In the genomic region with DNA sequence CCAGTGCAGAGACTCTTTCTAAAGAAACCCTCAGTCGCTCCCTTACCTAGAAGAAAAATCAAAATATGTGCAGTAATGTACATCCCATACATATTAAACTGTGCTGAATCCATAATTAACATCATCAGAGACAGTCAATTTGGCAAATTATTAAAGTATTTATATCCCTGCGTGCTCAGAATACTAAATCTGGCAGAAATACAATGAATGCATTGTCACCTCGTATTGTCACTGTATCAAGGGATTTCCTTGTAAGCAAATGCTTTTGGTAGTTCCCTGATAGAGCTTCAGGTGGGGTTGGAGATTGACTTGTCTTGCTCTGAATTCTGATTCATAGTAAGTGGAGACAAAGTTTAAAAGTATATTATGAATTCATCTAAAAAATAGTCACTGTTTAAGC, we compare ENCODE assay signal across 33 cellular contexts.
"Had no signal": no experiment of that assay in that cellular context is flagged by ENCODE, and none has a peak within 500 bp of the region (broad histone marks: within the 10 kb centered on the region; RNA-seq: fewer than 3 reads in every experiment).

No MANE protein-coding gene starts in this region.

- H3K4me1 Mint-ChIP-seq: activated B cell treated with CpG ODN at 0.5 μM for 24 hours; activated CD8-positive, alpha-beta memory T cell treated with anti-CD3 and anti-CD28 coated beads, Interleukin-2, amount 10 ng/mL, durations not matched to agents 7 days and 5 days; activated naive CD4-positive, alpha-beta T cell treated with anti-CD3 and anti-CD28 coated beads, Interleukin-2, amount 10 ng/mL, durations not matched to agents 7 days and 5 days; activated naive CD8-positive, alpha-beta T cell treated with anti-CD3 and anti-CD28 coated beads, Interleukin-2, amount 50 U/mL, for 24 hours; brain had no signal

- H3K4me3 ChIP-seq: MG63 had no signal

- H3K27me3 Mint-ChIP-seq: activated B cell treated with CpG ODN at 0.5 μM for 24 hours; activated CD4-positive, alpha-beta memory T cell treated with anti-CD3 and anti-CD28 coated beads for 36 hours; activated CD8-positive, alpha-beta memory T cell treated with anti-CD3 and anti-CD28 coated beads, Interleukin-2, amount 10 ng/mL, durations not matched to agents 7 days and 5 days; activated naive CD4-positive, alpha-beta T cell treated with anti-CD3 and anti-CD28 coated beads, Interleukin-2, amount 10 ng/mL, durations not matched to agents 7 days and 5 days; activated naive CD8-positive, alpha-beta T cell; activated naive CD8-positive, alpha-beta T cell treated with anti-CD3 and anti-CD28 coated beads, Interleukin-2, amount 50 U/mL, for 24 hours; brain had no signal

- DNase-seq: activated B cell treated with CpG ODN at 0.5 μM for 24 hours; activated CD4-positive, alpha-beta memory T cell treated with anti-CD3 and anti-CD28 coated beads for 36 hours; activated CD4-positive, alpha-beta T cell treated with anti-CD3 and anti-CD28 coated beads for 4 hours; activated CD4-positive, alpha-beta T cell treated with anti-CD3 and anti-CD28 coated beads, Interleukin-2, amount 50 U/mL, for 1 hour; activated CD4-positive, CD25-positive, alpha-beta regulatory T cell treated with anti-CD3 and anti-CD28 coated beads, Interleukin-2, amount 50 U/mL, for 72 hours; activated CD8-positive, alpha-beta memory T cell treated with anti-CD3 and anti-CD28 coated beads for 24 hours; activated CD8-positive, alpha-beta memory T cell treated with anti-CD3 and anti-CD28 coated beads, Interleukin-2, amount 10 ng/mL, durations not matched to agents 7 days and 5 days; activated CD8-positive, alpha-beta memory T cell treated with anti-CD3 and anti-CD28 coated beads, Interleukin-2, amount 50 U/mL, for 48 hours; activated effector memory CD4-positive, alpha-beta T cell treated with Interleukin-2 at 50 U/mL for 16 hours; activated naive CD4-positive, alpha-beta T cell treated with anti-CD3 and anti-CD28 coated beads, Interleukin-2, amount 10 ng/mL, durations not matched to agents 7 days and 5 days; activated naive CD8-positive, alpha-beta T cell treated with anti-CD3 and anti-CD28 coated beads, Interleukin-2, amount 50 U/mL, for 24 hours; activated T-cell treated with anti-CD3 and anti-CD28 coated beads, Interleukin-2, amount 50 U/mL, for 48 hours; anterior cingulate cortex; Kasumi-1; KG1; MG63; NCI-H1092; NCI-H1436 treated with DMSO at 0.1 percent for 48 hours; NCI-H1694 treated with DMSO at 0.1 percent for 48 hours; NCI-H2029; NCI-H2171; NCI-H510A; NCI-H526; NCI-H748 treated with DMSO at 0.1 percent for 48 hours; NK-92 treated with Interleukin-12 subunit alpha and Interleukin-12 subunit beta, amount 100 ng/mL, for 24 hours; Right ventricle myocardium superior; SW 1271; T-helper 1 cell; T-helper 2 cell; T-helper 9 cell had no signal

- H3K36me3 ChIP-seq: MG63 had no signal

- H3K36me3 Mint-ChIP-seq: activated CD4-positive, alpha-beta memory T cell treated with anti-CD3 and anti-CD28 coated beads for 36 hours; activated CD8-positive, alpha-beta memory T cell treated with anti-CD3 and anti-CD28 coated beads, Interleukin-2, amount 10 ng/mL, durations not matched to agents 7 days and 5 days; activated naive CD4-positive, alpha-beta T cell treated with anti-CD3 and anti-CD28 coated beads, Interleukin-2, amount 10 ng/mL, durations not matched to agents 7 days and 5 days; activated naive CD8-positive, alpha-beta T cell had no signal

- H3K9me3 Mint-ChIP-seq: activated B cell treated with CpG ODN at 0.5 μM for 24 hours; activated CD4-positive, alpha-beta memory T cell treated with anti-CD3 and anti-CD28 coated beads for 36 hours; activated naive CD4-positive, alpha-beta T cell treated with anti-CD3 and anti-CD28 coated beads, Interleukin-2, amount 10 ng/mL, durations not matched to agents 7 days and 5 days; activated naive CD8-positive, alpha-beta T cell treated with anti-CD3 and anti-CD28 coated beads, Interleukin-2, amount 50 U/mL, for 24 hours; brain had no signal

- H3K27me3 ChIP-seq: MG63 had no signal

- ATAC-seq: activated CD8-positive, alpha-beta memory T cell treated with anti-CD3 and anti-CD28 coated beads, Interleukin-2, amount 10 ng/mL, durations not matched to agents 7 days and 5 days; activated naive CD8-positive, alpha-beta T cell treated with anti-CD3 and anti-CD28 coated beads, Interleukin-2, amount 50 U/mL, for 24 hours had no signal

- H3K27ac Mint-ChIP-seq: activated B cell treated with CpG ODN at 0.5 μM for 24 hours; activated CD4-positive, alpha-beta memory T cell treated with anti-CD3 and anti-CD28 coated beads for 36 hours; activated CD8-positive, alpha-beta memory T cell treated with anti-CD3 and anti-CD28 coated beads, Interleukin-2, amount 10 ng/mL, durations not matched to agents 7 days and 5 days; activated naive CD4-positive, alpha-beta T cell treated with anti-CD3 and anti-CD28 coated beads, Interleukin-2, amount 10 ng/mL, durations not matched to agents 7 days and 5 days; activated naive CD8-positive, alpha-beta T cell; activated naive CD8-positive, alpha-beta T cell treated with anti-CD3 and anti-CD28 coated beads, Interleukin-2, amount 50 U/mL, for 24 hours; brain had no signal

- H3K27ac ChIP-seq: VCaP had no signal

- H3K4me3 Mint-ChIP-seq: activated B cell treated with CpG ODN at 0.5 μM for 24 hours; activated CD4-positive, alpha-beta memory T cell treated with anti-CD3 and anti-CD28 coated beads for 36 hours; activated CD8-positive, alpha-beta memory T cell treated with anti-CD3 and anti-CD28 coated beads, Interleukin-2, amount 10 ng/mL, durations not matched to agents 7 days and 5 days; activated naive CD4-positive, alpha-beta T cell treated with anti-CD3 and anti-CD28 coated beads, Interleukin-2, amount 10 ng/mL, durations not matched to agents 7 days and 5 days; activated naive CD8-positive, alpha-beta T cell; activated naive CD8-positive, alpha-beta T cell treated with anti-CD3 and anti-CD28 coated beads, Interleukin-2, amount 50 U/mL, for 24 hours; brain had no signal

- H3K9me3 ChIP-seq: MG63 had no signal
